Comparison of ENCODE assay signal across 16 cellular contexts in the genomic region with DNA sequence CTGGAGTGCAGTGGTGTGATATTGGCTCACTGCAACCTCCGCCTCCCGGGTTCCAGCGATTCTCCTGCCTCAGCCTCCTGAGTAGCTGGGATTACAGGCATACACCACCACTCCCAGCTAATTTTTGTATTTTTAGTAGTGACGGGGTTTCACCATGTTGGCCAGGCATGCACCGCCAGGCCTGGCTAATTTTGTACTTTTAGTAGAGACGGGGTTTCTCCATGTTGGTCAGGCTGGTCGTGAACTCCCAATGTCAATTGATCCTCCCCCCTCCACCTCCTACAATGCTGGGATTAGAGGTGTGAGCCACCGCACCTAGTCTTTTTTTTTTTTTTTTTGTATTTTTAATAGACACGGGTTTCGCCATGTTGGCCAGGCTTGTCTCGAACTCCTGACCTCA. TPM values are rescaled to one million over a fixed set of nuclear protein-coding genes. Genes with fewer than 3 reads are reported as not detected.
"Had no signal": no experiment of that assay in that cellular context is flagged by ENCODE, and none has a peak within 500 bp of the region (broad histone marks: within the 10 kb centered on the region; RNA-seq: fewer than 3 reads in every experiment).

No MANE protein-coding gene starts in this region.

RNA-seq across cellular contexts. Expression of a gene that starts 42.2 kb away (rescaled TPM):
- total RNA-seq: kidney; kidney epithelial cell; left cardiac atrium; left ventricle myocardium inferior; left ventricle myocardium superior; liver; lower leg skin; lung microvascular endothelial cell; mammary epithelial cell; mesenteric fat pad; mesothelial cell of epicardium; mononuclear cell; mucosa of gallbladder; naive thymus-derived CD4-positive, alpha-beta T cell had no signal
- polyA plus RNA-seq: immature natural killer cell; keratinocyte; liver; mammary epithelial cell; naive thymus-derived CD4-positive, alpha-beta T cell had no signal

RNA-seq across cellular contexts. Expression of a gene that starts 55.6 kb away (rescaled TPM):
- total RNA-seq: lung microvascular endothelial cell, mononuclear cell had no signal
- polyA plus RNA-seq: immature natural killer cell had no signal
